ENCODE assay signal across 8 cellular contexts in the genomic region with DNA sequence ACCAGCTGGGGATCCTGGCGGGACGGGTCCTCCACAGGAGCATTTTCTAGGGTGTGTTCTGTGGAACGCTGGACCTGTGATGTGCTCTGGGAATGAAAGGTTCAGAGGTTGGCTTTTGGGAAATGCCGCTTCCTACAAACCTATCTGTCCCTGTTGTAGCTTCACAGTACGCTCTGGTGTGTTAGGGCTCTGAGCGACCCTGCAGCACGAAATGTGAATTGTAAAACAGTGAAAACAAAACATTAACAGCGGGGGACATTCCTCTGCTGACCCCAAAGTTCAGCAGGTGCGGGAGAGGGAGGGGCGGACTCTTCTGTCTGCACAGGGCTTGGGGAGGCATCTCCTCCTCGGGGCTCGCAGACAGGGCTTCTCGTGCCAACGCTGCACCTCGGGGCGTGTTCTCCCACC.
DNase-seq lines count a peak whose midpoint lies in the region; ATAC-seq and TF ChIP-seq lines count a peak whose summit lies in the region.

No MANE protein-coding gene starts in this region.

- no peaks in the 10 kb centered on the region for H3K79me2 ChIP-seq in osteoblast (ENCODE audit: insufficient read depth, low read length)

- H3K36me3 ChIP-seq in endodermal cell (ENCODE audit: control insufficient read depth, insufficient read depth, low read length) (no peaks in the 10 kb centered on the region), osteoblast (ENCODE audit: insufficient read depth, low read length) (no peaks in the 10 kb centered on the region)

- H3K4me3 ChIP-seq in endodermal cell (ENCODE audit: low read length) = peak overlapping the region; percentile 78
- no peak overlapping the region for H3K4me3 ChIP-seq in osteoblast (ENCODE audit: insufficient read depth, low read length)

- DNase-seq in endodermal cell (peak; percentile 91), osteoblast (ENCODE audit: insufficient read length, low spot score, missing footprints) (no peak), Ammon's horn (ENCODE audit: low spot score) (no peak), NCI-H2029 treated with DMSO at 0.1 percent for 48 hours (lab: John Stamatoyannopoulos, UW) (no peak), NCI-H1694 (lab: John Stamatoyannopoulos, UW) (no peak)

- peak overlapping the region; percentile 51 for H3K9ac ChIP-seq in endodermal cell (ENCODE audit: extremely low read depth, low read length, poor library complexity, severe bottlenecking)

- peak overlapping the region; percentile 73 for H3K27ac Mint-ChIP-seq in endodermal cell

- peak overlapping the region; percentile 52 for H3K4me2 ChIP-seq in osteoblast (ENCODE audit: insufficient read depth, low read length)

- peak; percentile 44 for ATAC-seq in GM19351 (IDR thresholded peaks at IDR 0.05; ENCODE audit: unreplicated experiment)
- peak; percentile 26 for ATAC-seq in HG03442 (IDR thresholded peaks at IDR 0.05; ENCODE audit: unreplicated experiment)
- no peak for ATAC-seq in HG03457 (IDR thresholded peaks at IDR 0.05; ENCODE audit: unreplicated experiment)

- H3K27me3 Mint-ChIP-seq in endodermal cell (ENCODE audit: insufficient read depth) = peaks cover 94% of the 10 kb centered on the region

- peaks cover 4% of the 10 kb centered on the region for H3K4me1 Mint-ChIP-seq in endodermal cell

- H2AFZ ChIP-seq in osteoblast (ENCODE audit: low read length) = no peak overlapping the region

- H3K4me1 ChIP-seq in endodermal cell (ENCODE audit: control insufficient read depth, insufficient read depth, low read length) (no peaks in the 10 kb centered on the region), osteoblast (ENCODE audit: insufficient read depth, low read length) (no peaks in the 10 kb centered on the region)

- H3K4me3 Mint-ChIP-seq in endodermal cell = peak overlapping the region; percentile 60

- H3K27me3 ChIP-seq in endodermal cell (ENCODE audit: control insufficient read depth, insufficient read depth, low read length, poor library complexity, severe bottlenecking) (peaks cover 67% of the 10 kb centered on the region), osteoblast (ENCODE audit: insufficient read depth, low read length) (peaks cover 28% of the 10 kb centered on the region)

- H3K9me3 Mint-ChIP-seq in endodermal cell = no peaks in the 10 kb centered on the region

- H3K9me3 ChIP-seq in endodermal cell (ENCODE audit: control insufficient read depth, low read length) = no peaks in the 10 kb centered on the region
- no peaks in the 10 kb centered on the region for H3K9me3 ChIP-seq in osteoblast (ENCODE audit: low read depth, low read length)

- H3K36me3 Mint-ChIP-seq in endodermal cell (ENCODE audit: low read depth) = no peaks in the 10 kb centered on the region

- no peak for TF ChIP-seq CTCF in endodermal cell (conservative IDR thresholded peaks at IDR 0.05)
- no peak for TF ChIP-seq CTCF in osteoblast (IDR thresholded peaks at IDR 0.05; ENCODE audit: extremely low read depth, low read depth, low read length)

- no peaks in the 10 kb centered on the region for H4K20me1 ChIP-seq in osteoblast (ENCODE audit: insufficient read depth, low read length)

- 4 to 6% methylated on average over 15 to 16 of the region's 16 CpGs for WGBS in endodermal cell (ENCODE audit: insufficient coverage in 1 of 2, insufficient read length in 1 of 2), 2 experiments

- H3K27ac ChIP-seq in endodermal cell (ENCODE audit: low read depth, low read length) (no peak overlapping the region), osteoblast (ENCODE audit: low read depth, low read length) (no peak overlapping the region)
